Comparison of ENCODE assay signal across 8 cellular contexts in the genomic region with DNA sequence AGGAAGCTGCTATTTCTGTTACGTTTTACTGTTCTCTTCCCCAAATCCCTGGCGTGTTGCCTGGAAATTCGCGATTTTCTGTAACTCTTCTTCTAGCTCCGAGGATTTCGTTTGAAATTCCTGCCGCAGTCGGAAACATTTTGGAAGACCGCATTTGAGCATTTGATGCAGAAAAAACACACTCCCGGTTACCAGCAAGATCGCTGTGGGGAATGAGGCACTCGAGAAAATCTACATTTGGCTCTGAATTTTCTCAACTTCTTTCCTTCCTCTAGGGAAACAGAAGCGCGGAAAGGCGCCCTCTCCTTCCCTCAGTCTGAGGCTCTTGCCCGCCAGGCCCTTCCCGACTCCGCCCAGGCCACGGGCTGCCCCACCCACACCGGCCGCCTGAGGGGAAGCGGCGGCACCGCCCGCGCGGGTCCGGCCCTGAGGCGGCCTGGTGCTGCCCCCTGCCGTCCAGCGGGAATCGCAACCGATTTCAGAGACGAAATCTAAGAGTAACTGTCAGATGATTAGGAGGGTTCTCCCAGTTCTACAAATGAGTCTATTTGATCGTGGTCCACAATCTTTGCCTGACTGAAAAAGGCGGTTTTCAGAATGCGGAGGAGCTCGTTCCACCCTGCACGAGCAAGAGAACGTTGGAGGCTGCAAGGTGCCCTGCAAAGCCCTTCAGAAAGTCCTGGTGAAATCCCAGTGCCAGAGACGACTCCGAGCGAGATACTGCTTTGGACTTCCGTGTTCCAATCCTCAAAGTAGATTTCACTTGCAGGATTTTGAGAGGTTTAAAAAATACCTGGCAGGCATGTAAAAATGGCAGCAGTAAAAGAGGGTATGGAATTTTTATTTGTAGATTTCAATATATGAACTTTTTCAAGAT. TPM values are rescaled to one million over a fixed set of nuclear protein-coding genes. Genes with fewer than 3 reads are reported as not detected.
A peak's percentile ranks its signal among the peaks of the same experiment; 100 is the strongest.
DNase-seq lines count a peak whose midpoint lies in the region; ATAC-seq lines count a peak whose summit lies in the region.

No MANE protein-coding gene starts in this region.

- POLR2A ChIA-PET in CD8-positive, alpha-beta memory T cell (lab: Charles Lee), result interaction anchor here (0.8 kb wide), 1 partner anchor 18 kb away, joined by 4 read pairs; no protein-coding TSS in a partner anchor

- no peaks in the 10 kb centered on the region for H3K27me3 ChIP-seq in CD8-positive, alpha-beta memory T cell (ENCODE audit: insufficient read depth, low read length, poor library complexity, severe bottlenecking)
- H3K27me3 ChIP-seq in endocrine pancreas (ENCODE audit: control insufficient read depth, insufficient read depth, low read length), result no peaks in the 10 kb centered on the region

- H3K4me3 Mint-ChIP-seq in CD8-positive, alpha-beta memory T cell, result peak overlapping the region; percentile 73 to 85 (median 80)
- H3K4me3 Mint-ChIP-seq in activated CD8-positive, alpha-beta memory T cell treated with anti-CD3 and anti-CD28 coated beads, Interleukin-2, amount 10 ng/mL, durations not matched to agents 7 days and 5 days, result peak overlapping the region; percentile 66

- H3K9ac ChIP-seq in endocrine pancreas (ENCODE audit: control insufficient read depth, insufficient read depth, low read length), result peak overlapping the region; percentile 85

- WGBS in mesodermal cell (ENCODE audit: insufficient coverage in 2 of 2), 2 experiments, result 10 to 13% methylated on average over 33 to 35 of the region's 44 CpGs

- peak overlapping the region in 3 of 8 donors; percentile 39 to 59 (median 56) for H3K27ac Mint-ChIP-seq in CD8-positive, alpha-beta memory T cell
- H3K27ac Mint-ChIP-seq in activated CD8-positive, alpha-beta memory T cell treated with anti-CD3 and anti-CD28 coated beads, Interleukin-2, amount 10 ng/mL, durations not matched to agents 7 days and 5 days, result no peak overlapping the region

- DNase-seq in CD8-positive, alpha-beta memory T cell, result peak; percentile 74 to 83 (median 75)
- peak; percentile 84 to 90 for DNase-seq in NOMO-1 (lab: John Stamatoyannopoulos, UW; ENCODE audit: unreplicated experiment in 2 of 2)
- peak; percentile 92 for DNase-seq in activated CD8-positive, alpha-beta memory T cell treated with anti-CD3 and anti-CD28 coated beads, Interleukin-2, amount 10 ng/mL, durations not matched to agents 7 days and 5 days
- peak; percentile 74 for DNase-seq in stimulated activated CD8-positive, alpha-beta memory T cell treated with anti-CD3 and anti-CD28 coated beads, Interleukin-15, amount 100 ng/mL, for 1 hour (ENCODE audit: low read depth)

- peaks cover 9 to 35% of the 10 kb centered on the region in 2 donors for H3K27me3 Mint-ChIP-seq in CD8-positive, alpha-beta memory T cell
- peaks cover 50% of the 10 kb centered on the region for H3K27me3 Mint-ChIP-seq in activated CD8-positive, alpha-beta memory T cell treated with anti-CD3 and anti-CD28 coated beads, Interleukin-2, amount 10 ng/mL, durations not matched to agents 7 days and 5 days

- peak overlapping the region; percentile 43 for H3K4me3 ChIP-seq in CD8-positive, alpha-beta memory T cell (ENCODE audit: low read length)
- H3K4me3 ChIP-seq in endocrine pancreas (ENCODE audit: control insufficient read depth, insufficient read depth, low read length), result peak overlapping the region; percentile 93
- H3K4me3 ChIP-seq in mesodermal cell (ENCODE audit: extremely low read depth, insufficient read depth, low read length, poor library complexity, severe bottlenecking), result peak overlapping the region; percentile 40

- CTCF ChIA-PET in CD8-positive, alpha-beta memory T cell (lab: Charles Lee), result interaction anchor here (0.7 to 2.3 kb wide), 14 partner anchors 10 to 1539 kb away, joined by 3 to 13 read pairs (median 4); no protein-coding TSS in a partner anchor
- CTCF ChIA-PET in activated CD8-positive, alpha-beta memory T cell treated with anti-CD3 and anti-CD28 coated beads, Interleukin-2, amount 10 ng/mL, durations not matched to agents 7 days and 5 days (lab: Charles Lee), result interaction anchor here (0.9 to 2.1 kb wide), 13 partner anchors 9 to 163 kb away, joined by 3 to 17 read pairs (median 4); no protein-coding TSS in a partner anchor

- no peaks in the 10 kb centered on the region for H3K36me3 Mint-ChIP-seq in CD8-positive, alpha-beta memory T cell
- no peaks in the 10 kb centered on the region for H3K36me3 Mint-ChIP-seq in activated CD8-positive, alpha-beta memory T cell treated with anti-CD3 and anti-CD28 coated beads, Interleukin-2, amount 10 ng/mL, durations not matched to agents 7 days and 5 days

- peaks cover 10 to 13% (median 11%) of the 10 kb centered on the region in 3 donors for H3K4me1 Mint-ChIP-seq in CD8-positive, alpha-beta memory T cell
- peaks cover 10% of the 10 kb centered on the region for H3K4me1 Mint-ChIP-seq in activated CD8-positive, alpha-beta memory T cell treated with anti-CD3 and anti-CD28 coated beads, Interleukin-2, amount 10 ng/mL, durations not matched to agents 7 days and 5 days

- H3K9me3 ChIP-seq in CD8-positive, alpha-beta memory T cell (ENCODE audit: low read length), result no peaks in the 10 kb centered on the region
- no peaks in the 10 kb centered on the region for H3K9me3 ChIP-seq in endocrine pancreas (ENCODE audit: control insufficient read depth, low read length)
- H3K9me3 ChIP-seq in mesodermal cell (ENCODE audit: control insufficient read depth, low read length), result no peaks in the 10 kb centered on the region

- H3K36me3 ChIP-seq in CD8-positive, alpha-beta memory T cell (ENCODE audit: insufficient read depth, low read length), result no peaks in the 10 kb centered on the region
- H3K36me3 ChIP-seq in endocrine pancreas (ENCODE audit: control insufficient read depth, insufficient read depth, low read length) (no peaks in the 10 kb centered on the region), mesodermal cell (ENCODE audit: control insufficient read depth, insufficient read depth, low read length) (no peaks in the 10 kb centered on the region)

- H3K9me3 Mint-ChIP-seq in CD8-positive, alpha-beta memory T cell, result no peaks in the 10 kb centered on the region
- no peaks in the 10 kb centered on the region for H3K9me3 Mint-ChIP-seq in activated CD8-positive, alpha-beta memory T cell treated with anti-CD3 and anti-CD28 coated beads, Interleukin-2, amount 10 ng/mL, durations not matched to agents 7 days and 5 days (ENCODE audit: low read depth)

- no peaks in the 10 kb centered on the region for H3K4me1 ChIP-seq in CD8-positive, alpha-beta memory T cell (ENCODE audit: insufficient read depth, low read length)
- H3K4me1 ChIP-seq in endocrine pancreas (ENCODE audit: control insufficient read depth, insufficient read depth, low read length) (no peaks in the 10 kb centered on the region), mesodermal cell (ENCODE audit: control insufficient read depth, insufficient read depth, low read length, poor library complexity, severe bottlenecking) (no peaks in the 10 kb centered on the region)

- H3K27ac ChIP-seq in CD8-positive, alpha-beta memory T cell (ENCODE audit: low read depth, low read length), result no peak overlapping the region
- peak overlapping the region; percentile 82 for H3K27ac ChIP-seq in mesodermal cell (ENCODE audit: low read depth, low read length, severe bottlenecking)

- ATAC-seq in GM19455 (IDR thresholded peaks at IDR 0.05; ENCODE audit: unreplicated experiment) (peak; percentile 100), HG03571 (IDR thresholded peaks at IDR 0.05; ENCODE audit: unreplicated experiment) (peak; percentile 100)
- ATAC-seq in activated CD8-positive, alpha-beta memory T cell treated with anti-CD3 and anti-CD28 coated beads, Interleukin-2, amount 10 ng/mL, durations not matched to agents 7 days and 5 days, result peak; percentile 100

RNA-seq across cellular contexts. Expression of a gene that starts 18.4 kb away (rescaled TPM):
- 10 to 100 TPM; 45.8 to 47.0 TPM for total RNA-seq in CD8-positive, alpha-beta memory T cell
- polyA plus RNA-seq in CD8-positive, alpha-beta memory T cell, result 16.8 TPM
- 10 to 100 TPM; 53.0 to 69.7 TPM for total RNA-seq in activated CD8-positive, alpha-beta memory T cell treated with anti-CD3 and anti-CD28 coated beads, Interleukin-2, amount 10 ng/mL, durations not matched to agents 7 days and 5 days
- polyA plus RNA-seq in mesodermal cell (2013, experiment 1 of 2), result 22.6 TPM
- 21.1 TPM for polyA plus RNA-seq in mesodermal cell (2013, experiment 2 of 2)

Comparison
In these comparisons a context has a peak if more than half of its experiments do, and no peak if none do; other contexts are left out.
1. H3K4me3 ChIP-seq: peak in every context shown above with its lines; median percentile 93 in endocrine pancreas; 43 in CD8-positive, alpha-beta memory T cell; 40 in mesodermal cell.